24 cellular contexts compared by ENCODE assay signal in genomic region chr15:56683925-56684324, GRCh38.
"Had no signal": no experiment of that assay in that cellular context is flagged by ENCODE, and none has a peak within 500 bp of the region (broad histone marks: within the 10 kb centered on the region; RNA-seq: fewer than 3 reads in every experiment).

No MANE protein-coding gene starts in this region.

- H3K27ac ChIP-seq: hepatocyte, left ventricle myocardium inferior, right atrium auricular region, thyroid gland, upper lobe of right lung, VCaP had no signal

- ATAC-seq: activated CD4-positive, CD25-positive, alpha-beta regulatory T cell treated with anti-CD3 and anti-CD28 coated beads, Interleukin-2, amount 50 U/mL, for 24 hours; activated naive CD8-positive, alpha-beta T cell treated with anti-CD3 and anti-CD28 coated beads, Interleukin-2, amount 50 U/mL, for 24 hours; mucosa of descending colon; stimulated activated naive CD8-positive, alpha-beta T cell treated with anti-CD3 and anti-CD28 coated beads, Interleukin-15, Interleukin-2, amounts not matched to agents 100 U/mL and 50 U/mL, for 24 hours; T-cell; upper lobe of right lung had no signal

- H3K4me3 ChIP-seq: hepatocyte, left ventricle myocardium inferior, mucosa of descending colon, right atrium auricular region, thyroid gland, upper lobe of right lung had no signal

- H3K9me3 ChIP-seq: left ventricle myocardium inferior, mucosa of descending colon, right atrium auricular region, thyroid gland, upper lobe of right lung had no signal

- H3K79me2 ChIP-seq: hepatocyte had no signal

- H3K4me1 ChIP-seq: thyroid gland, upper lobe of right lung had no signal

- H3K27me3 ChIP-seq: hepatocyte, right atrium auricular region, thyroid gland, upper lobe of right lung had no signal

- H3K4me2 ChIP-seq: hepatocyte had no signal

- DNase-seq: activated CD4-positive, alpha-beta memory T cell treated with anti-CD3 and anti-CD28 coated beads, Interleukin-2, amount 10 ng/mL, durations not matched to agents 7 days and 5 days; activated CD4-positive, alpha-beta T cell treated with anti-CD3 and anti-CD28 coated beads, Interleukin-2, amount 10 ng/mL, durations not matched to agents 24 days and 14 days; activated effector memory CD4-positive, alpha-beta T cell treated with anti-CD3 and anti-CD28 coated beads, Interleukin-2, amount 50 U/mL, for 16 hours; activated naive CD4-positive, alpha-beta T cell treated with anti-CD3 and anti-CD28 coated beads, Interleukin-2, amount 50 U/mL, for 16 hours; activated naive CD8-positive, alpha-beta T cell treated with anti-CD3 and anti-CD28 coated beads, Interleukin-2, amount 50 U/mL, for 24 hours; effector CD4-positive, alpha-beta T cell; foreskin melanocyte; glutamatergic neuron; immature natural killer cell; kidney glomerular epithelial cell; left ventricle myocardium inferior; mesenchymal stem cell; mucosa of descending colon; nephron progenitor cell; stimulated activated CD4-positive, alpha-beta T cell treated with anti-CD3 and anti-CD28 coated beads, Interleukin-12 subunit alpha, Interleukin-12 subunit beta, amount 100 ng/mL, for 4 hours; stimulated activated CD4-positive, alpha-beta T cell treated with anti-CD3 and anti-CD28 coated beads, Interleukin-4, amount 100 ng/mL, for 4 hours; stimulated activated naive CD8-positive, alpha-beta T cell treated with anti-CD3 and anti-CD28 coated beads, Interleukin-15, Interleukin-2, amounts not matched to agents 100 U/mL and 50 U/mL, for 24 hours; T-cell; thyroid gland; upper lobe of right lung had no signal

- H2AFZ ChIP-seq: hepatocyte had no signal
